1 cellular context compared by ENCODE assay signal in the genomic region with DNA sequence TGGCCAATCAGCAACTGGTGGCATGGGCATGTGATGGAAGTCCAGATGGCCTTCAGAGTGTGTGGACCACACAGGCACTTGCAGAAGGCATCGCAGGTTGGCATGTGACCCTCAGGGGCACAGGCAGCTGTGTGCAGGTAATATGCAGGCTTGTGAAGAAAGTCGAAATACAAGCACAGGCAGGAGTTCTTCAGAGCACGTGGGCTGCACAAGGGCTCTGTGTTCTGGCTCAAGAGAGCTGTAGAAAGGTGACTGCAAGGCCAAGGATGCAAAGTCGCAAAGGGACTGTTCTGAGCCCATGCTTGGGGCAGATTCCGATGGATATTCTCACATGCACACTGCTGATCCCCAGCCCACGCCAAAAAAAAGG.
TF ChIP-seq lines count a peak whose summit lies in the region.

No MANE protein-coding gene starts in this region.

TF ChIP-seq in GM23338, 12 proteins besides CTCF, POLR2A, EP300 and RAD21 (continued from another document):
- TF ChIP-seq STAT1 (IDR thresholded peaks at IDR 0.05; ENCODE audit: unreplicated experiment) (no peak), NANOG (IDR thresholded peaks at IDR 0.05; ENCODE audit: borderline replicate concordance) (no peak), EZH2phosphoT487 (IDR thresholded peaks at IDR 0.05; ENCODE audit: unreplicated experiment) (no peak), REST (IDR thresholded peaks at IDR 0.05; ENCODE audit: unreplicated experiment) (no peak), JUNB (IDR thresholded peaks at IDR 0.05; ENCODE audit: unreplicated experiment) (no peak)
- TF ChIP-seq, protein P1, sequence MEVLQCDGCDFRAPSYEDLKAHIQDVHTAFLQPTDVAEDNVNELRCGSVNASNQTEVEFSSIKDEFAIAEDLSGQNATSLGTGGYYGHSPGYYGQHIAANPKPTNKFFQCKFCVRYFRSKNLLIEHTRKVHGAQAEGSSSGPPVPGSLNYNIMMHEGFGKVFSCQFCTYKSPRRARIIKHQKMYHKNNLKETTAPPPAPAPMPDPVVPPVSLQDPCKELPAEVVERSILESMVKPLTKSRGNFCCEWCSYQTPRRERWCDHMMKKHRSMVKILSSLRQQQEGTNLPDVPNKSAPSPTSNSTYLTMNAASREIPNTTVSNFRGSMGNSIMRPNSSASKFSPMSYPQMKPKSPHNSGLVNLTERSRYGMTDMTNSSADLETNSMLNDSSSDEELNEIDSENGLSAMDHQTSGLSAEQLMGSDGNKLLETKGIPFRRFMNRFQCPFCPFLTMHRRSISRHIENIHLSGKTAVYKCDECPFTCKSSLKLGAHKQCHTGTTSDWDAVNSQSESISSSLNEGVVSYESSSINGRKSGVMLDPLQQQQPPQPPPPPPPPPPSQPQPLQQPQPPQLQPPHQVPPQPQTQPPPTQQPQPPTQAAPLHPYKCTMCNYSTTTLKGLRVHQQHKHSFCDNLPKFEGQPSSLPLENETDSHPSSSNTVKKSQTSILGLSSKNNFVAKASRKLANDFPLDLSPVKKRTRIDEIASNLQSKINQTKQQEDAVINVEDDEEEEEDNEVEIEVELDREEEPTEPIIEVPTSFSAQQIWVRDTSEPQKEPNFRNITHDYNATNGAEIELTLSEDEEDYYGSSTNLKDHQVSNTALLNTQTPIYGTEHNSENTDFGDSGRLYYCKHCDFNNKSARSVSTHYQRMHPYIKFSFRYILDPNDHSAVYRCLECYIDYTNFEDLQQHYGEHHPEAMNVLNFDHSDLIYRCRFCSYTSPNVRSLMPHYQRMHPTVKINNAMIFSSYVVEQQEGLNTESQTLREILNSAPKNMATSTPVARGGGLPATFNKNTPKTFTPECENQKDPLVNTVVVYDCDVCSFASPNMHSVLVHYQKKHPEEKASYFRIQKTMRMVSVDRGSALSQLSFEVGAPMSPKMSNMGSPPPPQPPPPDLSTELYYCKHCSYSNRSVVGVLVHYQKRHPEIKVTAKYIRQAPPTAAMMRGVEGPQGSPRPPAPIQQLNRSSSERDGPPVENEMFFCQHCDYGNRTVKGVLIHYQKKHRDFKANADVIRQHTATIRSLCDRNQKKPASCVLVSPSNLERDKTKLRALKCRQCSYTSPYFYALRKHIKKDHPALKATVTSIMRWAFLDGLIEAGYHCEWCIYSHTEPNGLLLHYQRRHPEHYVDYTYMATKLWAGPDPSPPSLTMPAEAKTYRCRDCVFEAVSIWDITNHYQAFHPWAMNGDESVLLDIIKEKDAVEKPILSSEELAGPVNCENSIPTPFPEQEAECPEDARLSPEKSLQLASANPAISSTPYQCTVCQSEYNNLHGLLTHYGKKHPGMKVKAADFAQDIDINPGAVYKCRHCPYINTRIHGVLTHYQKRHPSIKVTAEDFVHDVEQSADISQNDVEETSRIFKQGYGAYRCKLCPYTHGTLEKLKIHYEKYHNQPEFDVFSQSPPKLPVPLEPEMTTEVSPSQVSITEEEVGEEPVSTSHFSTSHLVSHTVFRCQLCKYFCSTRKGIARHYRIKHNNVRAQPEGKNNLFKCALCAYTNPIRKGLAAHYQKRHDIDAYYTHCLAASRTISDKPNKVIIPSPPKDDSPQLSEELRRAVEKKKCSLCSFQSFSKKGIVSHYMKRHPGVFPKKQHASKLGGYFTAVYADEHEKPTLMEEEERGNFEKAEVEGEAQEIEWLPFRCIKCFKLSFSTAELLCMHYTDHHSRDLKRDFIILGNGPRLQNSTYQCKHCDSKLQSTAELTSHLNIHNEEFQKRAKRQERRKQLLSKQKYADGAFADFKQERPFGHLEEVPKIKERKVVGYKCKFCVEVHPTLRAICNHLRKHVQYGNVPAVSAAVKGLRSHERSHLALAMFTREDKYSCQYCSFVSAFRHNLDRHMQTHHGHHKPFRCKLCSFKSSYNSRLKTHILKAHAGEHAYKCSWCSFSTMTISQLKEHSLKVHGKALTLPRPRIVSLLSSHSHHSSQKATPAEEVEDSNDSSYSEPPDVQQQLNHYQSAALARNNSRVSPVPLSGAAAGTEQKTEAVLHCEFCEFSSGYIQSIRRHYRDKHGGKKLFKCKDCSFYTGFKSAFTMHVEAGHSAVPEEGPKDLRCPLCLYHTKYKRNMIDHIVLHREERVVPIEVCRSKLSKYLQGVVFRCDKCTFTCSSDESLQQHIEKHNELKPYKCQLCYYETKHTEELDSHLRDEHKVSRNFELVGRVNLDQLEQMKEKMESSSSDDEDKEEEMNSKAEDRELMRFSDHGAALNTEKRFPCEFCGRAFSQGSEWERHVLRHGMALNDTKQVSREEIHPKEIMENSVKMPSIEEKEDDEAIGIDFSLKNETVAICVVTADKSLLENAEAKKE (CRISPR knock-in tag; IDR thresholded peaks at IDR 0.05) = no peak
